1 cellular context compared by ENCODE assay signal in the genomic region with DNA sequence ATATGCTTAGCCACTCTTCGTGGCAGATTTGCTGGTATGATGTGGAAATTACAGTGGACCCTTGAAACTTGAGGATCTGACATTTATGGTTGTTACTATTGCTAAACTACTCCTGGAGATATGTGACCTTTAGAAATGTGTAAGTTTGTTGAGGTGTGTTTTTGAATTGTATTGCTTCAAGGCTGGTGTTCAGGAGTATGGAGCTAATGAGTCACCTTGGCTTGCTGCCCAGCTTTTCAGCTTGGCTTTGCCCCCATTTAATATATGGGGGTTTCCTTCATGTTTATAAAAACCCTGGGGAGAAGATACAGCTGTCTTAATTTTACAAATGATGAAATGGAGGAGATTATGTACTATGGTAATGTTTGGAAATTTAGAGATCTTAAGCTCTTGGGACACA.
TF ChIP-seq lines count a peak whose summit lies in the region.

No MANE protein-coding gene starts in this region.

TF ChIP-seq in HCT116, 20 proteins besides CTCF, POLR2A, EP300 and RAD21 (continued from another document):
- TF ChIP-seq YY1 (IDR thresholded peaks at IDR 0.05; ENCODE audit: extremely low read depth, insufficient replicate concordance, low read depth, low read length), result no peak
